Comparison of ENCODE assay signal across 22 cellular contexts in the genomic region with DNA sequence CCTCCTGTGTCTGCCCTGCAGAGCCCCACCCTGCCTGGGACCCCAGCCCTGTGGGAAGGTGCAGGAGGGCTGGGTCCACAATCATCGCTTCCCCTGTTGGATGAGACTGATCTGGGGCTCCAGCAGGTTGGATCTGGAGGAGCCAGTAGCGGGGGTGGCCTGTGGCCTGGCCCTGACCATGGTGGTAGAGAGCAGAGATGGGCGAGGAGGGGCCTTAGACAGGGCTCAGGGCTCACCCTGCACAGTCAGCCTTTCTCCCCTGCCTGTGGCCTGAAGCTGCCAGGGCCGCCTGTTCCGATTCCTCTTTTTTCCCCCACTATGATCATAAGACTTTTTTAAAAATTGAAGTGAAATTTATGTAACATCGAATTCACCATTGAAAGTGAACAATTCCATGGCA. TPM values are rescaled to one million over a fixed set of nuclear protein-coding genes. Genes with fewer than 3 reads are reported as not detected.
DNase-seq lines count a peak whose midpoint lies in the region; ATAC-seq, FAIRE-seq and TF ChIP-seq lines count a peak whose summit lies in the region.
"Had no signal": no experiment of that assay in that cellular context is flagged by ENCODE, and none has a peak within 500 bp of the region (broad histone marks: within the 10 kb centered on the region; RNA-seq: fewer than 3 reads in every experiment).

No MANE protein-coding gene starts in this region.

- H3K23ac ChIP-seq in neuronal stem cell (ENCODE audit: low read depth, low read length, poor library complexity) = no peak overlapping the region

- H2AK5ac ChIP-seq in neuronal stem cell (ENCODE audit: low read depth, low read length) = no peak overlapping the region

- H3K27ac Mint-ChIP-seq in CD14-positive monocyte = peak overlapping the region; percentile 72 to 89 (median 81)
- H3K27ac Mint-ChIP-seq in naive thymus-derived CD4-positive, alpha-beta T cell = peak overlapping the region in 1 of 9 donors; percentile 75
- H3K27ac Mint-ChIP-seq: CD8-positive, alpha-beta T cell had no signal

- no peak overlapping the region for H3K4ac ChIP-seq in neuronal stem cell (ENCODE audit: low read length)

- H3K27ac ChIP-seq in heart right ventricle (peak overlapping the region in 1 of 10 donors; percentile 31), dorsolateral prefrontal cortex (peak overlapping the region in 1 of 59 donors; percentile 36), neuronal stem cell (replicated peaks; ENCODE audit: low read length) (no peak overlapping the region)
- H3K27ac ChIP-seq in naive thymus-derived CD4-positive, alpha-beta T cell (ENCODE audit: low read depth, low read length) = no peak overlapping the region
- H3K27ac ChIP-seq: BLaER1, SJCRH30 had no signal

- no peak overlapping the region for H2AFZ ChIP-seq in neuronal stem cell (ENCODE audit: low read length)
- H2AFZ ChIP-seq: PC-9 had no signal

- H3K4me3 ChIP-seq in heart right ventricle (no peak overlapping the region), dorsolateral prefrontal cortex (no peak overlapping the region), neuronal stem cell (ENCODE audit: low read length in 2 of 2) (no peak overlapping the region)
- H3K4me3 ChIP-seq in naive thymus-derived CD4-positive, alpha-beta T cell (ENCODE audit: low read length) = no peak overlapping the region
- H3K4me3 ChIP-seq: BLaER1, GM12878, PC-9, SJCRH30 had no signal

- H3K9ac ChIP-seq in neuronal stem cell (ENCODE audit: low read depth, low read length, poor library complexity) = no peak overlapping the region
- H3K9ac ChIP-seq: BLaER1 had no signal

- CTCF ChIA-PET in naive thymus-derived CD4-positive, alpha-beta T cell (lab: Charles Lee) = no interaction called here

- no peaks in the 10 kb centered on the region for H3K9me3 ChIP-seq in heart right ventricle
- no peaks in the 10 kb centered on the region for H3K9me3 ChIP-seq in naive thymus-derived CD4-positive, alpha-beta T cell (ENCODE audit: control insufficient read depth in 2 of 3, low read length in 3 of 3)
- peaks cover 0 to 5% of the 10 kb centered on the region in 2 donors for H3K9me3 ChIP-seq in neuronal stem cell (replicated peaks in 1 of 2; ENCODE audit: control insufficient read depth in 2 of 2, insufficient read depth in 1 of 2, low read depth in 1 of 2, low read length in 2 of 2)
- H3K9me3 ChIP-seq: BLaER1, SJCRH30 had no signal

- peaks cover 0 to 3% (median 0%) of the 10 kb centered on the region in 7 donors for H3K9me3 Mint-ChIP-seq in CD14-positive monocyte
- H3K9me3 Mint-ChIP-seq in naive thymus-derived CD4-positive, alpha-beta T cell = peaks cover 0 to 2% (median 0%) of the 10 kb centered on the region in 11 donors
- H3K9me3 Mint-ChIP-seq: CD8-positive, alpha-beta T cell had no signal

- no peak overlapping the region for H2BK5ac ChIP-seq in neuronal stem cell (ENCODE audit: low read length)

- WGBS in heart right ventricle, 2 donors = 92 to 95% methylated on average over 6 of the region's 6 CpGs
- no CpG with 5 or more reads among the region's 6 CpGs for WGBS in neuronal stem cell (ENCODE audit: extremely low coverage in 2 of 2, insufficient read length in 2 of 2, insufficient replicate concordance in 1 of 2), 2 donors

- H3K27me3 Mint-ChIP-seq in CD14-positive monocyte (ENCODE audit: low read depth in 3 of 3) = peaks cover 0 to 2% (median 1%) of the 10 kb centered on the region in 3 donors
- H3K27me3 Mint-ChIP-seq in naive thymus-derived CD4-positive, alpha-beta T cell = no peaks in the 10 kb centered on the region

- FAIRE-seq in RCC 7860 (lab: Jason Lieb, UNC) = no peak
- FAIRE-seq: GM12878, H54 had no signal

- peaks cover 6 to 100% (median 51%) of the 10 kb centered on the region in 9 donors for H3K36me3 ChIP-seq in heart right ventricle
- peaks cover 0 to 96% (median 3%) of the 10 kb centered on the region in 3 experiments for H3K36me3 ChIP-seq in naive thymus-derived CD4-positive, alpha-beta T cell (ENCODE audit: control insufficient read depth in 2 of 3, insufficient read depth in 3 of 3, low read length in 3 of 3)
- H3K36me3 ChIP-seq in neuronal stem cell (replicated peaks in 1 of 2; ENCODE audit: control insufficient read depth in 2 of 2, insufficient read depth in 2 of 2, low read length in 2 of 2) = peaks cover 63 to 100% of the 10 kb centered on the region in 2 donors

- H2BK12ac ChIP-seq in neuronal stem cell (ENCODE audit: low read length) = no peak overlapping the region

- no peak overlapping the region for H3K18ac ChIP-seq in neuronal stem cell (ENCODE audit: low read length)

- no peak for TF ChIP-seq CTCF in CD14-positive monocyte (IDR thresholded peaks at IDR 0.05)
- no peak for TF ChIP-seq CTCF in heart right ventricle (IDR thresholded peaks at IDR 0.05)
- TF ChIP-seq CTCF in dorsolateral prefrontal cortex (IDR thresholded peaks at IDR 0.05 in 54 of 56, conservative IDR thresholded peaks at IDR 0.05 in 2 of 56; ENCODE audit: low read depth in 1 of 56, partially characterized antibody in 56 of 56) = no peak

- peaks cover 94 to 98% of the 10 kb centered on the region in 2 donors for H3K36me3 Mint-ChIP-seq in CD14-positive monocyte
- H3K36me3 Mint-ChIP-seq in naive thymus-derived CD4-positive, alpha-beta T cell = peaks cover 9 to 65% (median 30%) of the 10 kb centered on the region in 5 donors

- peaks cover 19% of the 10 kb centered on the region for H3K4me1 Mint-ChIP-seq in CD14-positive monocyte
- peaks cover 0 to 10% (median 0%) of the 10 kb centered on the region in 7 donors for H3K4me1 Mint-ChIP-seq in naive thymus-derived CD4-positive, alpha-beta T cell

- ATAC-seq in heart right ventricle = peak in 5 of 8 donors; percentile 24 to 77 (median 38)
- ATAC-seq in naive thymus-derived CD4-positive, alpha-beta T cell = peak; percentile 36
- no peak for ATAC-seq in HG02678 (IDR thresholded peaks at IDR 0.05; ENCODE audit: unreplicated experiment)
- ATAC-seq: CD8-positive, alpha-beta T cell; GM12878 had no signal

- H2BK15ac ChIP-seq in neuronal stem cell (ENCODE audit: low read length) = no peak overlapping the region

- peaks cover 6% of the 10 kb centered on the region for H3K79me1 ChIP-seq in neuronal stem cell (ENCODE audit: low read depth, low read length)

- H2BK120ac ChIP-seq in neuronal stem cell (ENCODE audit: low read depth, low read length) = no peak overlapping the region

- no peak overlapping the region for H4K91ac ChIP-seq in neuronal stem cell (ENCODE audit: low read depth, low read length, poor library complexity)

- peak overlapping the region in 1 of 2 donors; percentile 53 for H3K4me3 Mint-ChIP-seq in CD14-positive monocyte
- no peak overlapping the region for H3K4me3 Mint-ChIP-seq in naive thymus-derived CD4-positive, alpha-beta T cell
- H3K4me3 Mint-ChIP-seq: CD8-positive, alpha-beta T cell had no signal

- no peaks in the 10 kb centered on the region for H3K27me3 ChIP-seq in heart right ventricle
- no peaks in the 10 kb centered on the region for H3K27me3 ChIP-seq in naive thymus-derived CD4-positive, alpha-beta T cell (ENCODE audit: control insufficient read depth in 2 of 2, insufficient read depth in 2 of 2, low read length in 2 of 2)
- H3K27me3 ChIP-seq in dorsolateral prefrontal cortex = no peaks in the 10 kb centered on the region
- no peaks in the 10 kb centered on the region for H3K27me3 ChIP-seq in neuronal stem cell (ENCODE audit: control insufficient read depth in 3 of 3, insufficient read depth in 3 of 3, low read depth in 1 of 3, low read length in 3 of 3)
- H3K27me3 ChIP-seq: BLaER1, SJCRH30 had no signal

- no peak overlapping the region for H4K8ac ChIP-seq in neuronal stem cell (ENCODE audit: low read depth, low read length)

- H3K14ac ChIP-seq in neuronal stem cell (ENCODE audit: low read length) = no peak overlapping the region

- H3K4me2 ChIP-seq in neuronal stem cell (ENCODE audit: insufficient read depth, low read length, poor library complexity, severe bottlenecking) = no peak overlapping the region
- H3K4me2 ChIP-seq: BLaER1, PC-9 had no signal

- no peak for DNase-seq in CD14-positive monocyte (ENCODE audit: low spot score)
- DNase-seq in MV-4-11 (lab: John Stamatoyannopoulos, UW) = peak; percentile 79
- no peak for DNase-seq in heart right ventricle
- DNase-seq in naive thymus-derived CD4-positive, alpha-beta T cell = no peak
- DNase-seq in dorsolateral prefrontal cortex = no peak
- no peak for DNase-seq in RCC 7860 (ENCODE audit: low spot score)
- no peak for DNase-seq in neuronal stem cell (ENCODE audit: low spot score)
- DNase-seq: CD8-positive, alpha-beta T cell; DND-41; KBM-7; MM.1S; NCI-H1105; NCI-H2029 treated with DMSO at 0.1 percent for 48 hours; NCI-H226; NCI-H510A treated with DMSO at 0.1 percent for 48 hours; NCI-H748 treated with DMSO at 0.1 percent for 48 hours; PC-9; SJCRH30 had no signal

- peaks cover 0 to 9% (median 0%) of the 10 kb centered on the region in 9 donors for H3K4me1 ChIP-seq in heart right ventricle
- no peaks in the 10 kb centered on the region for H3K4me1 ChIP-seq in naive thymus-derived CD4-positive, alpha-beta T cell (ENCODE audit: control insufficient read depth in 2 of 2, insufficient read depth in 2 of 2, low read length in 2 of 2)
- H3K4me1 ChIP-seq in neuronal stem cell (ENCODE audit: control insufficient read depth in 2 of 2, insufficient read depth in 1 of 2, low read depth in 1 of 2, low read length in 2 of 2) = no peaks in the 10 kb centered on the region
- H3K4me1 ChIP-seq: SJCRH30 had no signal

- intact Hi-C loops in CD14-positive monocyte (cut with micrococcal nuclease) (no loop called here), heart right ventricle (cut with DNase I) (no loop called here), dorsolateral prefrontal cortex (cut with DNase I) (no loop called here)
- intact Hi-C loops in naive thymus-derived CD4-positive, alpha-beta T cell (cut with micrococcal nuclease) = no loop called here

- POLR2A ChIA-PET in naive thymus-derived CD4-positive, alpha-beta T cell (lab: Charles Lee) = no interaction called here

RNA-seq across cellular contexts. Expression of a gene that starts 18.2 kb away (rescaled TPM):
- polyA plus RNA-seq in CD14-positive monocyte (10 to 100 TPM in 1 of 2 donors, 1 to 10 TPM in 1; 7.2 to 10.2 TPM), heart right ventricle (10 to 100 TPM; 13.9 to 37.7 TPM)
- total RNA-seq in heart right ventricle (10 to 100 TPM; 22.9 to 30.6 (median 24.8) TPM), dorsolateral prefrontal cortex (100 to 1,000 TPM in 115 of 120 experiments, 10 to 100 TPM in 5; 92.3 to 176 (median 124) TPM)
- total RNA-seq in naive thymus-derived CD4-positive, alpha-beta T cell = 100 to 1,000 TPM in 3 of 5 experiments, 10 to 100 TPM in 2; 42.7 to 105 (median 102) TPM
- polyA plus RNA-seq in naive thymus-derived CD4-positive, alpha-beta T cell = 1 to 10 TPM; 4.0 to 9.0 TPM
- 25.4 TPM for polyA plus RNA-seq in neuronal stem cell (2013, experiment 1 of 2)
- 25.2 TPM for polyA plus RNA-seq in neuronal stem cell (2013, experiment 2 of 2)

RNA-seq across cellular contexts. Expression of a gene that starts 41.4 kb away (rescaled TPM):
- polyA plus RNA-seq in CD14-positive monocyte = not detected
- 1 to 10 TPM in 5 of 10 donors, under 1 TPM in 5; 0.13 to 8.3 (median 1.1) TPM for total RNA-seq in heart right ventricle
- 1 to 10 TPM; 2.5 to 3.4 TPM for polyA plus RNA-seq in heart right ventricle
- total RNA-seq in naive thymus-derived CD4-positive, alpha-beta T cell = under 1 TPM in 2 of 5 experiments, not detected in 3; 0.16 to 0.19 TPM
- polyA plus RNA-seq in naive thymus-derived CD4-positive, alpha-beta T cell = not detected
- 1 to 10 TPM in 2 of 120 experiments, under 1 TPM in 31, not detected in 87; 0.07 to 1.3 (median 0.26) TPM for total RNA-seq in dorsolateral prefrontal cortex
- not detected for polyA plus RNA-seq in neuronal stem cell (2013, experiment 1 of 2)
- not detected for polyA plus RNA-seq in neuronal stem cell (2013, experiment 2 of 2)
- total RNA-seq: CD8-positive, alpha-beta T cell; PC-9 had no signal
